In the genomic region with DNA sequence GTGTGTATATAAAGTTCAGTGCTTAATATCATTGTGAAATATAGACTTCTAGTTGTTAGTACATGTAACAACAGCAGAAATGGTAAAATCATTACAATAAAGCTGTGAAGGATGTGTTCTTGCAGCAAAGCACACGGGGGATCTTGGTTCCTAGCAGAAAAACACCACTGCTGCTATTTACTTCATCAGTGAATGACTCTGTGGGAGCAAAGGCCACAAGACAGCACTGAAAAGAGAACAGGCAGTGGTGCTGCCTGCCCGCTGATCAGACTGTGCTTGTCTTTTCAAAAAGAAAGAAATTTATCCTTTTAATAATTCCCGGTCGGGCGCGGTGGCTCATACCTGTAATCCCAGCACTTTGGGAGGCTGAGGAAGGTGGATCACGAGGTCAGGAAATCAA, we compare ENCODE assay signal across 1 cellular context.
TF ChIP-seq lines count a peak whose summit lies in the region.

No MANE protein-coding gene starts in this region.

TF ChIP-seq in IMR-90, 13 proteins besides CTCF, POLR2A, EP300 and RAD21:
- TF ChIP-seq NFE2L2 (IDR thresholded peaks at IDR 0.05; ENCODE audit: low read depth, low read length) (no peak), RCOR1 (IDR thresholded peaks at IDR 0.05; ENCODE audit: insufficient replicate concordance, low read length) (no peak)
TF ChIP-seq in IMR-90: peak in this region for 0.
